In genomic region chr5:82885657-82886389, GRCh38 we compare ENCODE assay signal across 1 cellular context.
TF ChIP-seq lines count a peak whose summit lies in the region.

No MANE protein-coding gene starts in this region.

TF ChIP-seq in HCT116, 20 proteins besides CTCF, POLR2A, EP300 and RAD21 (continued from another document):
- no peak for TF ChIP-seq REST (IDR thresholded peaks at IDR 0.05; ENCODE audit: low read depth)
- TF ChIP-seq EZH2 (IDR thresholded peaks at IDR 0.05): no peak
- TF ChIP-seq ATF3 (IDR thresholded peaks at IDR 0.05): no peak
- no peak for TF ChIP-seq CBX3 (IDR thresholded peaks at IDR 0.05; ENCODE audit: low read depth)
- TF ChIP-seq ELF1 (IDR thresholded peaks at IDR 0.05; ENCODE audit: borderline replicate concordance, low read depth): no peak
- TF ChIP-seq SP1 (IDR thresholded peaks at IDR 0.05; ENCODE audit: low read depth): no peak
